In the genomic region with DNA sequence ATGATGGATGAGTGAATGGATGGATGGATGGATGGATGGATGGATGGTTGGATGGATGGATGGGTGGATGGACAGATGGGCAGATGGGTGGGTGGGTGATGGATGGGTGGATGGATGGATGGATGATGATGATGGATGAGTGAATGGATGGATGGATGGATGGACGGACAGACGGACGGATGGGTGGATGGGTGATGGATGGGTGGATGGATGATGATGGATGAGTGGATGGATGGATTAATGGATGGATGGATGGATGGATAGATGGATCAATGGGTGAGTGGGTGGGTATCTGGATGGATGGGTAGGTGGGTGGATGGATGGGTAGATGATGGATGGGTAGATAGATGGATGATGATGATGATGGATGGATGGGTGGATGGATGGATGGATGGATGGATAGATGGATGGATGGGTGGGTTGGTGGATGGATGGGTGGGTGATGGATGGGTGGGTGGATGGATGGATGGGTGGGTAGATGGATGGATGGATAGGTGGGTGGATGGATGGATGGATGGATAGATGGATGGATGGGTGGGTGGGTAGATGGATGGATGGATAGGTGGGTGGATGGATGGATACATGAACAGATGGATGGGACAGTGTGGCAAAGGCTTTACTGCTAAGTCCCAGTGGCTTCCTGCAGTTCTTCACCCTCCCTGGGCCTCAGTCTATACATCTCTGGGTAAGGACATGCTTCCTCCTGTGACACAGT, we compare ENCODE assay signal across 21 cellular contexts. TPM values are rescaled to one million over a fixed set of nuclear protein-coding genes. Genes with fewer than 3 reads are reported as not detected.
DNase-seq lines count a peak whose midpoint lies in the region; FAIRE-seq and TF ChIP-seq lines count a peak whose summit lies in the region.
"Had no signal": no experiment of that assay in that cellular context is flagged by ENCODE, and none has a peak within 500 bp of the region (broad histone marks: within the 10 kb centered on the region; RNA-seq: fewer than 3 reads in every experiment).

No MANE protein-coding gene starts in this region.

- FAIRE-seq in HTR-8/SVneo (lab: Jason Lieb, UNC) (peak; percentile 82), bronchial epithelial cell (lab: Jason Lieb, UNC) (peak; percentile 70)
- FAIRE-seq: A204.1, GM12878, GM19239 had no signal

- no peak overlapping the region for H3K9ac ChIP-seq in neuronal stem cell (ENCODE audit: low read depth, low read length, poor library complexity)

- H3K79me1 ChIP-seq in neuronal stem cell (ENCODE audit: low read depth, low read length) = peaks cover 2% of the 10 kb centered on the region

- TF ChIP-seq CTCF in HEK293 (tag by site-specific recombination; IDR thresholded peaks at IDR 0.05) (no peak), bronchial epithelial cell (IDR thresholded peaks at IDR 0.05; ENCODE audit: insufficient read depth, low read length, severe bottlenecking) (no peak)

- H3K4me1 ChIP-seq in HEK293 (ENCODE audit: control insufficient read depth, insufficient read depth, low read length) (no peaks in the 10 kb centered on the region), neuronal stem cell (ENCODE audit: control insufficient read depth in 2 of 2, insufficient read depth in 1 of 2, low read depth in 1 of 2, low read length in 2 of 2) (no peaks in the 10 kb centered on the region)
- H3K4me1 ChIP-seq: BE2C, HAP-1 had no signal

- no peak overlapping the region for H2BK5ac ChIP-seq in neuronal stem cell (ENCODE audit: low read length)

- no peak overlapping the region for H3K4me2 ChIP-seq in neuronal stem cell (ENCODE audit: insufficient read depth, low read length, poor library complexity, severe bottlenecking)

- H3K36me3 ChIP-seq in HEK293 (ENCODE audit: control insufficient read depth in 2 of 2, insufficient read depth in 1 of 2, low read length in 2 of 2) (no peaks in the 10 kb centered on the region), bronchial epithelial cell (ENCODE audit: control insufficient read depth, insufficient read depth, low read length) (no peaks in the 10 kb centered on the region), neuronal stem cell (replicated peaks in 1 of 2; ENCODE audit: control insufficient read depth in 2 of 2, insufficient read depth in 2 of 2, low read length in 2 of 2) (no peaks in the 10 kb centered on the region)
- H3K36me3 ChIP-seq: BE2C, HAP-1 had no signal

- H3K9me3 ChIP-seq in HEK293 (ENCODE audit: control insufficient read depth, insufficient read depth, low read depth, low read length) = no peaks in the 10 kb centered on the region
- no peaks in the 10 kb centered on the region for H3K9me3 ChIP-seq in neuronal stem cell (replicated peaks in 1 of 2; ENCODE audit: control insufficient read depth in 2 of 2, insufficient read depth in 1 of 2, low read depth in 1 of 2, low read length in 2 of 2)
- H3K9me3 ChIP-seq: BE2C, HAP-1 had no signal

- no peak overlapping the region for H3K4me3 ChIP-seq in HEK293 (ENCODE audit: low read depth, low read length)
- H3K4me3 ChIP-seq in bronchial epithelial cell (ENCODE audit: low read depth, low read length) = no peak overlapping the region
- H3K4me3 ChIP-seq in neuronal stem cell (ENCODE audit: low read length in 2 of 2) = no peak overlapping the region
- H3K4me3 ChIP-seq: GM12878, HAP-1 had no signal

- H3K4ac ChIP-seq in neuronal stem cell (ENCODE audit: low read length) = no peak overlapping the region

- no peak overlapping the region for H3K18ac ChIP-seq in neuronal stem cell (ENCODE audit: low read length)

- no peak overlapping the region for H2BK15ac ChIP-seq in neuronal stem cell (ENCODE audit: low read length)

- H2AFZ ChIP-seq in neuronal stem cell (ENCODE audit: low read length) = no peak overlapping the region

- H2BK120ac ChIP-seq in neuronal stem cell (ENCODE audit: low read depth, low read length) = no peak overlapping the region

- H2AK5ac ChIP-seq in neuronal stem cell (ENCODE audit: low read depth, low read length) = peak overlapping the region; percentile 2

- no peak for DNase-seq in HTR-8/SVneo (ENCODE audit: insufficient read length, low spot score)
- no peak for DNase-seq in bronchial epithelial cell (ENCODE audit: low read depth)
- DNase-seq in neuronal stem cell (ENCODE audit: low spot score) = no peak
- DNase-seq in NCI-H1694 (lab: John Stamatoyannopoulos, UW) = no peak
- no peak for DNase-seq in iPS-NIHi7 (ENCODE audit: extremely low spot score)
- DNase-seq in globus pallidus (ENCODE audit: low spot score) = no peak
- DNase-seq: ACHN; BE2C; C1 segment of cervical spinal cord; CD4-positive, CD25-positive, alpha-beta regulatory T cell; CD8-positive, alpha-beta memory T cell; COR-L47; DMS 273 treated with DMSO at 0.1 percent for 48 hours; DMS53; DND-41; EL had no signal

- no peak overlapping the region for H2BK12ac ChIP-seq in neuronal stem cell (ENCODE audit: low read length)

- no peak overlapping the region for H4K91ac ChIP-seq in neuronal stem cell (ENCODE audit: low read depth, low read length, poor library complexity)

- POLR2A ChIA-PET in HEK293 (lab: Yijun Ruan, JAX) = no interaction called here

- no peak overlapping the region for H4K8ac ChIP-seq in neuronal stem cell (ENCODE audit: low read depth, low read length)

- no peak overlapping the region for H3K14ac ChIP-seq in neuronal stem cell (ENCODE audit: low read length)

- WGBS in neuronal stem cell (ENCODE audit: extremely low coverage in 2 of 2, insufficient read length in 2 of 2, insufficient replicate concordance in 1 of 2), 2 donors = no CpG with 5 or more reads among the region's 3 CpGs

- H3K27ac ChIP-seq in HEK293 (ENCODE audit: extremely low read depth, low read depth, low read length) (no peak overlapping the region), neuronal stem cell (replicated peaks; ENCODE audit: low read length) (no peak overlapping the region)

- H3K27me3 ChIP-seq in bronchial epithelial cell (ENCODE audit: control insufficient read depth, insufficient read depth, low read length) (no peaks in the 10 kb centered on the region), neuronal stem cell (ENCODE audit: control insufficient read depth in 3 of 3, insufficient read depth in 3 of 3, low read depth in 1 of 3, low read length in 3 of 3) (peaks cover 0 to 8% (median 0%) of the 10 kb centered on the region in 3 experiments)
- H3K27me3 ChIP-seq: BE2C had no signal

- H3K23ac ChIP-seq in neuronal stem cell (ENCODE audit: low read depth, low read length, poor library complexity) = no peak overlapping the region

- CTCF ChIA-PET in HEK293 (lab: Yijun Ruan, JAX) = no interaction called here

TF ChIP-seq in HEK293, 187 proteins besides CTCF, POLR2A, EP300 and RAD21 (continues in another document):
- TF ChIP-seq ZNF843 (tag by site-specific recombination; IDR thresholded peaks at IDR 0.05) = no peak
- TF ChIP-seq ZSCAN30 (tag by site-specific recombination; IDR thresholded peaks at IDR 0.05) = no peak
- TF ChIP-seq ZNF16 (tag by site-specific recombination; IDR thresholded peaks at IDR 0.05; ENCODE audit: low read depth) = no peak
- TF ChIP-seq ZNF10 (tag by site-specific recombination; IDR thresholded peaks at IDR 0.05) = no peak
- TF ChIP-seq, protein P1, sequence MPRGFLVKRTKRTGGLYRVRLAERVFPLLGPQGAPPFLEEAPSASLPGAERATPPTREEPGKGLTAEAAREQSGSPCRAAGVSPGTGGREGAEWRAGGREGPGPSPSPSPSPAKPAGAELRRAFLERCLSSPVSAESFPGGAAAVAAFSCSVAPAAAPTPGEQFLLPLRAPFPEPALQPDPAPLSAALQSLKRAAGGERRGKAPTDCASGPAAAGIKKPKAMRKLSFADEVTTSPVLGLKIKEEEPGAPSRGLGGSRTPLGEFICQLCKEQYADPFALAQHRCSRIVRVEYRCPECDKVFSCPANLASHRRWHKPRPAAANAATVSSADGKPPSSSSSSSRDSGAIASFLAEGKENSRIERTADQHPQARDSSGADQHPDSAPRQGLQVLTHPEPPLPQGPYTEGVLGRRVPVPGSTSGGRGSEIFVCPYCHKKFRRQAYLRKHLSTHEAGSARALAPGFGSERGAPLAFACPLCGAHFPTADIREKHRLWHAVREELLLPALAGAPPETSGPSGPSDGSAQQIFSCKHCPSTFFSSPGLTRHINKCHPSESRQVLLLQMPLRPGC (tag by site-specific recombination; IDR thresholded peaks at IDR 0.05) = no peak
- no peak for TF ChIP-seq ZNF19 (tag by site-specific recombination; IDR thresholded peaks at IDR 0.05; ENCODE audit: low read depth)
- TF ChIP-seq ZBTB17 (tag by site-specific recombination; IDR thresholded peaks at IDR 0.05) = peak; percentile 98
- TF ChIP-seq SETDB1 (IDR thresholded peaks at IDR 0.05; ENCODE audit: insufficient read length, low read length) = no peak
- TF ChIP-seq ZNF792 (tag by site-specific recombination; IDR thresholded peaks at IDR 0.05) = no peak
- TF ChIP-seq, protein P2, sequence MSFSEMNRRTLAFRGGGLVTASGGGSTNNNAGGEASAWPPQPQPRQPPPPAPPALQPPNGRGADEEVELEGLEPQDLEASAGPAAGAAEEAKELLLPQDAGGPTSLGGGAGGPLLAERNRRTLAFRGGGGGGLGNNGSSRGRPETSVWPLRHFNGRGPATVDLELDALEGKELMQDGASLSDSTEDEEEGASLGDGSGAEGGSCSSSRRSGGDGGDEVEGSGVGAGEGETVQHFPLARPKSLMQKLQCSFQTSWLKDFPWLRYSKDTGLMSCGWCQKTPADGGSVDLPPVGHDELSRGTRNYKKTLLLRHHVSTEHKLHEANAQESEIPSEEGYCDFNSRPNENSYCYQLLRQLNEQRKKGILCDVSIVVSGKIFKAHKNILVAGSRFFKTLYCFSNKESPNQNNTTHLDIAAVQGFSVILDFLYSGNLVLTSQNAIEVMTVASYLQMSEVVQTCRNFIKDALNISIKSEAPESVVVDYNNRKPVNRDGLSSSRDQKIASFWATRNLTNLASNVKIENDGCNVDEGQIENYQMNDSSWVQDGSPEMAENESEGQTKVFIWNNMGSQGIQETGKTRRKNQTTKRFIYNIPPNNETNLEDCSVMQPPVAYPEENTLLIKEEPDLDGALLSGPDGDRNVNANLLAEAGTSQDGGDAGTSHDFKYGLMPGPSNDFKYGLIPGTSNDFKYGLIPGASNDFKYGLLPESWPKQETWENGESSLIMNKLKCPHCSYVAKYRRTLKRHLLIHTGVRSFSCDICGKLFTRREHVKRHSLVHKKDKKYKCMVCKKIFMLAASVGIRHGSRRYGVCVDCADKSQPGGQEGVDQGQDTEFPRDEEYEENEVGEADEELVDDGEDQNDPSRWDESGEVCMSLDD (tag by site-specific recombination; IDR thresholded peaks at IDR 0.05) = no peak
- no peak for TF ChIP-seq ZNF335 (tag by site-specific recombination; conservative IDR thresholded peaks at IDR 0.05)
- no peak for TF ChIP-seq ZNF404 (tag by site-specific recombination; IDR thresholded peaks at IDR 0.05)
- TF ChIP-seq ZNF416 (tag by site-specific recombination; IDR thresholded peaks at IDR 0.05) = no peak
- TF ChIP-seq ZNF133 (tag by site-specific recombination; IDR thresholded peaks at IDR 0.05) = no peak
- peak; percentile 1 for TF ChIP-seq ZFHX2 (tag by site-specific recombination; conservative IDR thresholded peaks at IDR 0.05)

RNA-seq across cellular contexts. Expression of a gene that starts 30.2 kb away (rescaled TPM):
- total RNA-seq in bronchial epithelial cell = 0.79 and 1.7 TPM in 2 replicates
- 3.8 TPM for polyA plus RNA-seq in neuronal stem cell (2013, experiment 1 of 2)
- 4.0 TPM for polyA plus RNA-seq in neuronal stem cell (2013, experiment 2 of 2)

RNA-seq across cellular contexts. Expression of a gene that starts 40.1 kb away (rescaled TPM):
- total RNA-seq in bronchial epithelial cell = under 0.01 and 0.13 TPM in 2 replicates
- polyA plus RNA-seq in neuronal stem cell (2013, experiment 1 of 2) = 0.26 TPM
- 0.29 TPM for polyA plus RNA-seq in neuronal stem cell (2013, experiment 2 of 2)
